Comparison of ENCODE assay signal across 8 cellular contexts in genomic region chr3:15630646-15631350, GRCh38. TPM values are rescaled to one million over a fixed set of nuclear protein-coding genes. Genes with fewer than 3 reads are reported as not detected.
A peak's percentile ranks its signal among the peaks of the same experiment; 100 is the strongest.
DNase-seq lines count a peak whose midpoint lies in the region; ATAC-seq and TF ChIP-seq lines count a peak whose summit lies in the region.

No MANE protein-coding gene starts in this region.

- H3K27me3 Mint-ChIP-seq in CD4-positive, CD25-positive, alpha-beta regulatory T cell = no peaks in the 10 kb centered on the region

- no peak for TF ChIP-seq CTCF in LNCaP clone FGC (IDR thresholded peaks at IDR 0.05; ENCODE audit: control insufficient read depth, extremely low read depth, insufficient read depth)
- no peak for TF ChIP-seq CTCF in choroid plexus epithelial cell (conservative IDR thresholded peaks at IDR 0.05; ENCODE audit: low read depth, low read length)

- H3K4me1 ChIP-seq in CD4-positive, CD25-positive, alpha-beta regulatory T cell (ENCODE audit: control insufficient read depth, insufficient read depth, low read length, poor library complexity, severe bottlenecking) = peaks cover 16% of the 10 kb centered on the region
- no peaks in the 10 kb centered on the region for H3K4me1 ChIP-seq in mucosa of rectum (ENCODE audit: control insufficient read depth in 2 of 2, insufficient read depth in 2 of 2, low read length in 2 of 2)

- H3K4me3 Mint-ChIP-seq in CD4-positive, CD25-positive, alpha-beta regulatory T cell = peak overlapping the region in 2 of 4 donors; percentile 2 to 18

- no peak overlapping the region for H3K27ac ChIP-seq in CD4-positive, CD25-positive, alpha-beta regulatory T cell (ENCODE audit: insufficient read depth, low read length, poor library complexity, severe bottlenecking)
- H3K27ac ChIP-seq in mucosa of rectum (ENCODE audit: low read depth in 2 of 2, low read length in 2 of 2) = no peak overlapping the region

- peaks cover 0 to 2% (median 0%) of the 10 kb centered on the region in 7 donors for H3K9me3 Mint-ChIP-seq in CD4-positive, CD25-positive, alpha-beta regulatory T cell

- no peak overlapping the region for H3K9ac ChIP-seq in mucosa of rectum (ENCODE audit: low read depth in 1 of 2, low read length in 2 of 2)

- peak in 1 of 3 donors; percentile 37 for DNase-seq in CD4-positive, CD25-positive, alpha-beta regulatory T cell
- peak; percentile 78 for DNase-seq in LNCaP clone FGC (ENCODE audit: low read depth)
- DNase-seq in choroid plexus epithelial cell (ENCODE audit: low read depth) = peak; percentile 62
- DNase-seq in NAMALWA (ENCODE audit: low spot score) = no peak
- no peak for DNase-seq in NCI-H1417 treated with DMSO at 0.1 percent for 48 hours (lab: John Stamatoyannopoulos, UW)

- ATAC-seq in CD4-positive, CD25-positive, alpha-beta regulatory T cell (ENCODE audit: low read depth in 2 of 2) = no peak
- ATAC-seq in GM19463 (IDR thresholded peaks at IDR 0.05; ENCODE audit: unreplicated experiment) = peak; percentile 53
- no peak for ATAC-seq in GM18505 (IDR thresholded peaks at IDR 0.05; ENCODE audit: unreplicated experiment)

- no peaks in the 10 kb centered on the region for H3K9me3 ChIP-seq in CD4-positive, CD25-positive, alpha-beta regulatory T cell (ENCODE audit: control insufficient read depth in 2 of 2, low read length in 2 of 2)
- H3K9me3 ChIP-seq in mucosa of rectum (ENCODE audit: control insufficient read depth in 2 of 2, low read length in 2 of 2) = no peaks in the 10 kb centered on the region

- peaks cover 6% of the 10 kb centered on the region for H3K36me3 Mint-ChIP-seq in CD4-positive, CD25-positive, alpha-beta regulatory T cell

- H3K27me3 ChIP-seq in CD4-positive, CD25-positive, alpha-beta regulatory T cell (ENCODE audit: control insufficient read depth, insufficient read depth, low read length) = no peaks in the 10 kb centered on the region
- H3K27me3 ChIP-seq in mucosa of rectum (ENCODE audit: control insufficient read depth in 2 of 2, insufficient read depth in 2 of 2, low read length in 2 of 2) = no peaks in the 10 kb centered on the region

- no peak for TF ChIP-seq POLR2A in GM18505 (IDR thresholded peaks at IDR 0.05; ENCODE audit: borderline replicate concordance, extremely low read depth, insufficient read depth, insufficient read length)

- peak overlapping the region; percentile 68 for H3K4me3 ChIP-seq in CD4-positive, CD25-positive, alpha-beta regulatory T cell (ENCODE audit: low read depth, low read length)
- H3K4me3 ChIP-seq in LNCaP clone FGC (ENCODE audit: low read depth, low read length) (peak overlapping the region; percentile 37), choroid plexus epithelial cell (ENCODE audit: low read depth, low read length) (peak overlapping the region; percentile 39), mucosa of rectum (ENCODE audit: low read length in 2 of 2) (peak overlapping the region; percentile 30 to 51)

- no peaks in the 10 kb centered on the region for H3K36me3 ChIP-seq in CD4-positive, CD25-positive, alpha-beta regulatory T cell (ENCODE audit: control insufficient read depth, insufficient read depth, low read length)
- peaks cover 0 to 2% of the 10 kb centered on the region in 2 donors for H3K36me3 ChIP-seq in mucosa of rectum (ENCODE audit: control insufficient read depth in 2 of 2, insufficient read depth in 2 of 2, low read length in 2 of 2)

- peaks cover 12 to 25% (median 18%) of the 10 kb centered on the region in 4 donors for H3K4me1 Mint-ChIP-seq in CD4-positive, CD25-positive, alpha-beta regulatory T cell

- H3K27ac Mint-ChIP-seq in CD4-positive, CD25-positive, alpha-beta regulatory T cell = peak overlapping the region in 1 of 3 donors; percentile 78

RNA-seq across cellular contexts. Expression of gene BTD, which starts 29.3 kb away (rescaled TPM):
- total RNA-seq in CD4-positive, CD25-positive, alpha-beta regulatory T cell = 22.7 TPM
- 10 to 100 TPM; 27.6 to 35.8 (median 33.4) TPM for polyA plus RNA-seq in CD4-positive, CD25-positive, alpha-beta regulatory T cell

RNA-seq across cellular contexts. Expression of gene HACL1, which starts 29.4 kb away (rescaled TPM):
- total RNA-seq in CD4-positive, CD25-positive, alpha-beta regulatory T cell = 35.8 TPM
- polyA plus RNA-seq in CD4-positive, CD25-positive, alpha-beta regulatory T cell = 10 to 100 TPM; 35.8 to 44.8 (median 39.1) TPM

Comparison
In these comparisons a context has a peak if more than half of its experiments do, and no peak if none do; other contexts are left out.
1. DNase-seq: peak in LNCaP clone FGC (single experiment) and choroid plexus epithelial cell (single experiment); none in NAMALWA (single experiment) and NCI-H1417 treated with DMSO at 0.1 percent for 48 hours (single experiment).
2. Peak in every context shown above with its lines, with median percentiles within 50 percentile points of each other: H3K4me3 ChIP-seq.